ENCODE assay signal across 10 cellular contexts in genomic region chr1:9066945-9067807, GRCh38. TPM values are rescaled to one million over a fixed set of nuclear protein-coding genes. Genes with fewer than 3 reads are reported as not detected.
DNase-seq lines count a peak whose midpoint lies in the region; ATAC-seq and TF ChIP-seq lines count a peak whose summit lies in the region.
"Had no signal": no experiment of that assay in that cellular context is flagged by ENCODE, and none has a peak within 500 bp of the region (broad histone marks: within the 10 kb centered on the region; RNA-seq: fewer than 3 reads in every experiment).

No MANE protein-coding gene starts in this region.

- ATAC-seq in Panc1 (peak; percentile 62), HG02798 (IDR thresholded peaks at IDR 0.05; ENCODE audit: poor library complexity, unreplicated experiment) (no peak), GM19324 (IDR thresholded peaks at IDR 0.05; ENCODE audit: low FRiP score, unreplicated experiment) (no peak), HG03108 (IDR thresholded peaks at IDR 0.05; ENCODE audit: unreplicated experiment) (no peak)

- intact Hi-C loops in Panc1 (cut with micrococcal nuclease; ENCODE audit: unreplicated experiment): no loop called here

- H3K27ac ChIP-seq in Panc1 (ENCODE audit: low read length): no peak overlapping the region
- peak overlapping the region; percentile 47 for H3K27ac ChIP-seq in neutrophil
- H3K27ac ChIP-seq: VCaP had no signal

- H3K36me3 ChIP-seq in Panc1 (ENCODE audit: control insufficient read depth, insufficient read depth, low read length) (no peaks in the 10 kb centered on the region), neutrophil (no peaks in the 10 kb centered on the region)

- TF ChIP-seq CTCF in Panc1 (IDR thresholded peaks at IDR 0.05) (no peak), neutrophil (IDR thresholded peaks at IDR 0.05) (no peak)

- no TSS peak for BruUV-seq in Panc1 (replicated peaks; lab: Mats Ljungman, UMichigan)

- POLR2A ChIA-PET in Panc1 (lab: Charles Lee): no interaction called here

- H3K4me3 ChIP-seq in Panc1 (ENCODE audit: low read depth in 2 of 2, low read length in 2 of 2): no peak overlapping the region
- no peak overlapping the region for H3K4me3 ChIP-seq in neutrophil (ENCODE audit: low read depth in 1 of 2, low read length in 1 of 2)

- H3K4me1 ChIP-seq in Panc1 (ENCODE audit: control insufficient read depth, insufficient read depth, low read length) (no peaks in the 10 kb centered on the region), neutrophil (ENCODE audit: control insufficient read depth in 1 of 2, insufficient read depth in 1 of 2, low read depth in 1 of 2, low read length in 1 of 2) (peaks cover 36 to 40% of the 10 kb centered on the region in 2 experiments)

- H3K9me3 ChIP-seq in Panc1 (ENCODE audit: control insufficient read depth, insufficient read depth, low read depth, low read length): no peaks in the 10 kb centered on the region
- H3K9me3 ChIP-seq in neutrophil: no peaks in the 10 kb centered on the region

- H3K27me3 ChIP-seq in Panc1 (ENCODE audit: control insufficient read depth, insufficient read depth, low read length) (no peaks in the 10 kb centered on the region), neutrophil (no peaks in the 10 kb centered on the region)

- in situ Hi-C loops in Panc1 (cut with HindIII; ENCODE audit: low pct_unique_long_range_greater_than_20kb, low sequenced_read_pairs): no loop called here

- CTCF ChIA-PET in Panc1 (lab: Charles Lee): no interaction called here

- peak; percentile 77 for DNase-seq in CD1c-positive myeloid dendritic cell (ENCODE audit: extremely low spot score)
- DNase-seq in Panc1 (ENCODE audit: low read depth, low spot score): peak; percentile 35
- DNase-seq in fibroblast of gingiva (ENCODE audit: low read depth): peak; percentile 84
- no peak for DNase-seq in cerebellar nuclear complex (lab: John Stamatoyannopoulos, UW)

RNA-seq across cellular contexts. Expression of gene SLC2A5, which starts 2.3 kb away (rescaled TPM):
- total RNA-seq in Panc1 (2021; ENCODE audit: unreplicated experiment): 0.26 TPM
- not detected for polyA plus RNA-seq in Panc1 (2012; ENCODE audit: insufficient read length)

RNA-seq across cellular contexts. Expression of gene SLC2A7, which starts 41.0 kb away (rescaled TPM):
- total RNA-seq in Panc1 (2021; ENCODE audit: unreplicated experiment): not detected
- polyA plus RNA-seq in Panc1 (2012; ENCODE audit: insufficient read length): not detected
- total RNA-seq: glomerular endothelial cell had no signal

Comparison
In these comparisons a context has a peak if more than half of its experiments do, and no peak if none do; other contexts are left out.
1. DNase-seq: peak in CD1c-positive myeloid dendritic cell (single experiment), Panc1 (single experiment) and fibroblast of gingiva (single experiment); none in cerebellar nuclear complex (0 of 2).